ENCODE assay signal across 9 cellular contexts in the genomic region with DNA sequence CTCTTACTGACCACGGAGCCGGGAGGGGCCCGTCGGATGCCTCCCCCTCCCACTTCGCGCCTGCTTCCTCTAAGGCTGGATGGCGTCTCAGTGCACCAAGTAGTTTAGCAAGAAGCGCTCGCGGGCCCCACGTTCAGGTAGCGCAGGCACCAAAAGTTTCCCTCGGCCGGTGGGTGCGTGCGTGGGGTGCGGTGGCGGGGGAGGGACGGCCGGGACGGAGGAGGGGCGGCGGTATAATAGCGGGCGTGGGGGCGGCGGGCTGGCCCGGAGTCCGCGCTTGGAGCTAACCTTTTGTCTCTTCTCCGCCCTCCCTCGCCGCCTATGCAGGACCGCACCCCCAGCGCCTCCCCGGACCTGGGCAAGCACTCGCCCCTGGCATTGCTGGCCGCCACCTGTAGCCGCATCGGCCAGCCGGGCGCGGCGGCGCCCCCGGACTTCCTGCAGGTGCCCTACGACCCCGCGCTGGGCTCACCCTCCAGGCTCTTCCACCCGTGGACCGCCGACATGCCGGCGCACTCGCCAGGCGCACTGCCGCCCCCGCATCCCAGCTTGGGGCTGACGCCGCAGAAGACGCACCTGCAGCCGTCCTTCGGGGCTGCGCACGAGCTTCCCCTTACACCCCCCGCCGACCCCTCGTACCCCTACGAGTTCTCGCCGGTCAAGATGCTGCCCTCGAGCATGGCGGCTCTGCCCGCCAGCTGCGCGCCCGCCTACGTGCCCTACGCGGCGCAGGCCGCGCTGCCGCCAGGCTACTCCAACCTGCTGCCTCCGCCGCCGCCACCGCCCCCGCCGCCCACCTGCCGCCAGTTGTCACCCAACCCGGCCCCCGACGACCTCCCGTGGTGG. TPM values are rescaled to one million over a fixed set of nuclear protein-coding genes. Genes with fewer than 3 reads are reported as not detected.
DNase-seq lines count a peak whose midpoint lies in the region; ATAC-seq, FAIRE-seq and TF ChIP-seq lines count a peak whose summit lies in the region.
"Had no signal": no experiment of that assay in that cellular context is flagged by ENCODE, and none has a peak within 500 bp of the region (broad histone marks: within the 10 kb centered on the region; RNA-seq: fewer than 3 reads in every experiment).

No MANE protein-coding gene starts in this region.

- intact Hi-C loops in sciatic nerve (cut with DNase I): no loop called here

- H3K4me3 ChIP-seq in iPS-18c (ENCODE audit: insufficient read depth, low read depth, low read length): peak overlapping the region; percentile 52; the same call in 1 of the 2 replicates
- H3K4me3 ChIP-seq in small intestine (ENCODE audit: low read depth in 1 of 2, low read length in 2 of 2): peak overlapping the region; percentile 15 to 61

- no peaks in the 10 kb centered on the region for H3K9me3 ChIP-seq in iPS-18c (ENCODE audit: control insufficient read depth, insufficient read depth, low read length)
- H3K9me3 ChIP-seq in small intestine (ENCODE audit: control insufficient read depth, low read depth): no peaks in the 10 kb centered on the region

- no peaks in the 10 kb centered on the region for H3K36me3 ChIP-seq in small intestine (ENCODE audit: control insufficient read depth in 2 of 2, insufficient read depth in 2 of 2, low read length in 2 of 2)

- H3K4me1 ChIP-seq in small intestine (ENCODE audit: control insufficient read depth in 2 of 2, insufficient read depth in 1 of 2, low read depth in 1 of 2, low read length in 1 of 2): peaks cover 3 to 5% of the 10 kb centered on the region in 2 donors

- in situ Hi-C loops in ACHN (cut with HindIII; ENCODE audit: low pct_ligation_motif_present, low pct_unique_long_range_greater_than_20kb, low sequenced_read_pairs): no loop called here

- 2 to 5% (median 4%) methylated on average over 66 to 95 of the region's 95 CpGs for WGBS in small intestine, 3 donors

- no peak for TF ChIP-seq POLR2A in H54 (IDR thresholded peaks at IDR 0.05; ENCODE audit: low read depth, low read length)

- peaks cover 10 to 34% of the 10 kb centered on the region in 2 donors for H3K27me3 ChIP-seq in small intestine (ENCODE audit: control insufficient read depth in 2 of 2, insufficient read depth in 2 of 2, low read length in 2 of 2)

- DNase-seq in HT-29 (ENCODE audit: low spot score) (peak; percentile 35), small intestine (peak; percentile 18), sciatic nerve (ENCODE audit: low spot score) (no peak), ACHN (no peak), RKO (ENCODE audit: low spot score) (no peak), H54 (ENCODE audit: insufficient read length, low spot score) (no peak)
- peak; percentile 27 for DNase-seq in activated CD8-positive, alpha-beta memory T cell treated with anti-CD3 and anti-CD28 coated beads, Interleukin-2, amount 50 U/mL, for 4 hours
- DNase-seq: NK-92 treated with Interleukin-12 subunit alpha and Interleukin-12 subunit beta, amount 100 ng/mL, for 24 hours had no signal

- ATAC-seq in sciatic nerve: no peak

- H3K27ac ChIP-seq in small intestine (ENCODE audit: low read depth in 1 of 2, low read length in 1 of 2): no peak overlapping the region

- FAIRE-seq in small intestine (lab: Jason Lieb, UNC): no peak
- no peak for FAIRE-seq in H54 (lab: Jason Lieb, UNC)

RNA-seq across cellular contexts. Expression of gene SP5, which starts 1.0 kb away (rescaled TPM):
- total RNA-seq in HT-29 (2014; rRNA removed; shearing (Covaris generic)): 12.8 and 15.1 TPM in 2 replicates
- polyA plus RNA-seq in small intestine: 1 to 10 TPM in 2 of 3 donors, under 1 TPM in 1; 0.54 to 1.1 (median 1.1) TPM
- total RNA-seq in sciatic nerve: 2.4 TPM

RNA-seq across cellular contexts. Expression of gene ERICH2, which starts 54.0 kb away (rescaled TPM):
- total RNA-seq in HT-29 (2014; rRNA removed; shearing (Covaris generic)): 0.42 TPM in 1 of 2 replicates, not detected in the other
- polyA plus RNA-seq in small intestine: under 1 TPM in 1 of 3 donors, not detected in 2; 0.28 TPM
- 0.85 TPM for total RNA-seq in sciatic nerve

Comparison
In these comparisons a context has a peak if more than half of its experiments do, and no peak if none do; other contexts are left out.
1. DNase-seq: peak in HT-29 (single experiment), activated CD8-positive, alpha-beta memory T cell treated with anti-CD3 and anti-CD28 coated beads, Interleukin-2, amount 50 U/mL, for 4 hours (single experiment) and small intestine (single experiment); none in sciatic nerve (single experiment), ACHN (single experiment), RKO (single experiment) and H54 (single experiment).